Comparison of ENCODE assay signal across 1 cellular context in the genomic region with DNA sequence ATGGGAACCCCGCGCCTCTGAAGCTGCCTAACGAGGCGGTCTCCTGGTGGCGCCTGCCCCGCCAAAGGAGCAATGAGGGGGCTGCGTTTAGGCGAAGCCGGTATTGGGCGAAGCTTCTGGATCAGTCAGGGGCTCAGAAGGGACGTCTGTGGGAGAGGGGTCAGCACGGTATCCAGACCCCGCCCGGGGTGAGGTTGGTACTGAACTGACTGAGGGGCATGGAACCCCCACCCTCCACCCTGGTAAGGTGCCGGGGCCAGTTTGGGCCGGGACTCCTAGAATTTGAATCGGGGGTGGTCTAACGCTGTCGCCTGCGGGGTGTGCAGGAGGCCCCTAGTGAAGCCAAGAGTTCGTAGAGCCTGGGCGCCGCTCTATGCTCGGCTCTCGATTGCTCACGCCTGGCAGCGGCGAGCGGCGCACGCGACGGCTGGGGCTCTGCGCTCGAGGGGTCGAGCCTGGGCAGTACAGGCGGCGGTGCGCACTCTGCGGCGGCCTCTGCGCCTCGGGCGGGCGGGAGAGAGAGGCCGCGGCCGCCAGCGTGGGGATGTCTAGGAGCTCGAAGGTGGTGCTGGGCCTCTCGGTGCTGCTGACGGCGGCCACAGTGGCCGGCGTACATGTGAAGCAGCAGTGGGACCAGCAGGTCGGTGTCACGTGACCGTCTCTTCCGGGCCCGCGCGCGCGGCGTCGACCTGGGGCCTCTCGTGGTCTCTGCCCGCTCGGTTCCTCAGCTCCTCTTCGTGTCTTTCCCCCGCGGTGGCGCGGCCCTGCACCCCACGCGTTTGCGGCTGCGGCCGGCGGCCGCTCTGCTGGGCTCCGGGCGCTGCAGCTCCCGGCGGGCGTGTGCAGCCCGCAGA.
A peak's percentile ranks its signal among the peaks of the same experiment; 100 is the strongest.
TF ChIP-seq lines count a peak whose summit lies in the region.

A gene with protein sequence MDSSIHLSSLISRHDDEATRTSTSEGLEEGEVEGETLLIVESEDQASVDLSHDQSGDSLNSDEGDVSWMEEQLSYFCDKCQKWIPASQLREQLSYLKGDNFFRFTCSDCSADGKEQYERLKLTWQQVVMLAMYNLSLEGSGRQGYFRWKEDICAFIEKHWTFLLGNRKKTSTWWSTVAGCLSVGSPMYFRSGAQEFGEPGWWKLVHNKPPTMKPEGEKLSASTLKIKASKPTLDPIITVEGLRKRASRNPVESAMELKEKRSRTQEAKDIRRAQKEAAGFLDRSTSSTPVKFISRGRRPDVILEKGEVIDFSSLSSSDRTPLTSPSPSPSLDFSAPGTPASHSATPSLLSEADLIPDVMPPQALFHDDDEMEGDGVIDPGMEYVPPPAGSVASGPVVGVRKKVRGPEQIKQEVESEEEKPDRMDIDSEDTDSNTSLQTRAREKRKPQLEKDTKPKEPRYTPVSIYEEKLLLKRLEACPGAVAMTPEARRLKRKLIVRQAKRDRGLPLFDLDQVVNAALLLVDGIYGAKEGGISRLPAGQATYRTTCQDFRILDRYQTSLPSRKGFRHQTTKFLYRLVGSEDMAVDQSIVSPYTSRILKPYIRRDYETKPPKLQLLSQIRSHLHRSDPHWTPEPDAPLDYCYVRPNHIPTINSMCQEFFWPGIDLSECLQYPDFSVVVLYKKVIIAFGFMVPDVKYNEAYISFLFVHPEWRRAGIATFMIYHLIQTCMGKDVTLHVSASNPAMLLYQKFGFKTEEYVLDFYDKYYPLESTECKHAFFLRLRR (plus strand): TSS at position 452 of the 854 bp plus-strand sequence. CDS start 4,798 bp downstream, outside the sequence.
A gene with protein sequence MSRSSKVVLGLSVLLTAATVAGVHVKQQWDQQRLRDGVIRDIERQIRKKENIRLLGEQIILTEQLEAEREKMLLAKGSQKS (plus strand): TSS at position 452 of the 854 bp plus-strand sequence. CDS start 93 bp downstream, at position 545.

TF ChIP-seq in K562, 482 proteins besides CTCF, POLR2A, EP300 and RAD21 (continued from another document and continues in another):
- TF ChIP-seq, protein P1, sequence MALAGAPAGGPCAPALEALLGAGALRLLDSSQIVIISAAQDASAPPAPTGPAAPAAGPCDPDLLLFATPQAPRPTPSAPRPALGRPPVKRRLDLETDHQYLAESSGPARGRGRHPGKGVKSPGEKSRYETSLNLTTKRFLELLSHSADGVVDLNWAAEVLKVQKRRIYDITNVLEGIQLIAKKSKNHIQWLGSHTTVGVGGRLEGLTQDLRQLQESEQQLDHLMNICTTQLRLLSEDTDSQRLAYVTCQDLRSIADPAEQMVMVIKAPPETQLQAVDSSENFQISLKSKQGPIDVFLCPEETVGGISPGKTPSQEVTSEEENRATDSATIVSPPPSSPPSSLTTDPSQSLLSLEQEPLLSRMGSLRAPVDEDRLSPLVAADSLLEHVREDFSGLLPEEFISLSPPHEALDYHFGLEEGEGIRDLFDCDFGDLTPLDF (CRISPR knock-in tag; IDR thresholded peaks at IDR 0.05): no peak
- TF ChIP-seq, protein P2, sequence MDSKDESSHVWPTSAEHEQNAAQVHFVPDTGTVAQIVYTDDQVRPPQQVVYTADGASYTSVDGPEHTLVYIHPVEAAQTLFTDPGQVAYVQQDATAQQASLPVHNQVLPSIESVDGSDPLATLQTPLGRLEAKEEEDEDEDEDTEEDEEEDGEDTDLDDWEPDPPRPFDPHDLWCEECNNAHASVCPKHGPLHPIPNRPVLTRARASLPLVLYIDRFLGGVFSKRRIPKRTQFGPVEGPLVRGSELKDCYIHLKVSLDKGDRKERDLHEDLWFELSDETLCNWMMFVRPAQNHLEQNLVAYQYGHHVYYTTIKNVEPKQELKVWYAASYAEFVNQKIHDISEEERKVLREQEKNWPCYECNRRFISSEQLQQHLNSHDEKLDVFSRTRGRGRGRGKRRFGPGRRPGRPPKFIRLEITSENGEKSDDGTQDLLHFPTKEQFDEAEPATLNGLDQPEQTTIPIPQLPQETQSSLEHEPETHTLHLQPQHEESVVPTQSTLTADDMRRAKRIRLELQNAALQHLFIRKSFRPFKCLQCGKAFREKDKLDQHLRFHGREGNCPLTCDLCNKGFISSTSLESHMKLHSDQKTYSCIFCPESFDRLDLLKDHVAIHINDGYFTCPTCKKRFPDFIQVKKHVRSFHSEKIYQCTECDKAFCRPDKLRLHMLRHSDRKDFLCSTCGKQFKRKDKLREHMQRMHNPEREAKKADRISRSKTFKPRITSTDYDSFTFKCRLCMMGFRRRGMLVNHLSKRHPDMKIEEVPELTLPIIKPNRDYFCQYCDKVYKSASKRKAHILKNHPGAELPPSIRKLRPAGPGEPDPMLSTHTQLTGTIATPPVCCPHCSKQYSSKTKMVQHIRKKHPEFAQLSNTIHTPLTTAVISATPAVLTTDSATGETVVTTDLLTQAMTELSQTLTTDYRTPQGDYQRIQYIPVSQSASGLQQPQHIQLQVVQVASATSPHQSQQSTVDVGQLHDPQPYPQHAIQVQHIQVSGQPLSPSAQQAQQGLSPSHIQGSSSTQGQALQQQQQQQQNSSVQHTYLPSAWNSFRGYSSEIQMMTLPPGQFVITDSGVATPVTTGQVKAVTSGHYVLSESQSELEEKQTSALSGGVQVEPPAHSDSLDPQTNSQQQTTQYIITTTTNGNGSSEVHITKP (IDR thresholded peaks at IDR 0.05; ENCODE audit: partially characterized antibody): peak; percentile 36
- TF ChIP-seq ZNF408 (CRISPR knock-in tag; IDR thresholded peaks at IDR 0.05; ENCODE audit: low read depth) (no peak), TCF7 (IDR thresholded peaks at IDR 0.05; ENCODE audit: borderline replicate concordance) (0 out of 2 replicates have a peak, but pooled peaks have one; percentile 21), CHD4 (IDR thresholded peaks at IDR 0.05; ENCODE audit: insufficient read depth, insufficient replicate concordance, low read depth, low read length, poor library complexity, severe bottlenecking) (no peak), ZNF384 (IDR thresholded peaks at IDR 0.05; ENCODE audit: low read depth, low read length) (no peak), FOXK2 (conservative IDR thresholded peaks at IDR 0.05 in 1 of 2, IDR thresholded peaks at IDR 0.05 in 1 of 2; ENCODE audit: low read depth in 2 of 2) (0 out of 4 replicates have a peak, but pooled peaks of 1 of the 2 experiments have one; percentile 13), ESRRA (IDR thresholded peaks at IDR 0.05; ENCODE audit: borderline replicate concordance, low read depth) (0 out of 2 replicates have a peak, but pooled peaks have one; percentile 11), CEBPB (tag; IDR thresholded peaks at IDR 0.05) (no peak), MXI1 (IDR thresholded peaks at IDR 0.05; ENCODE audit: low read depth, low read length) (no peak), ZEB2 (IDR thresholded peaks at IDR 0.05) (no peak), SP1 (CRISPR knock-in tag; IDR thresholded peaks at IDR 0.05) (peak; percentile 43; the same call in 1 of the 2 replicates), ZNF57 (CRISPR knock-in tag; IDR thresholded peaks at IDR 0.05) (no peak)
- TF ChIP-seq, protein P3, sequence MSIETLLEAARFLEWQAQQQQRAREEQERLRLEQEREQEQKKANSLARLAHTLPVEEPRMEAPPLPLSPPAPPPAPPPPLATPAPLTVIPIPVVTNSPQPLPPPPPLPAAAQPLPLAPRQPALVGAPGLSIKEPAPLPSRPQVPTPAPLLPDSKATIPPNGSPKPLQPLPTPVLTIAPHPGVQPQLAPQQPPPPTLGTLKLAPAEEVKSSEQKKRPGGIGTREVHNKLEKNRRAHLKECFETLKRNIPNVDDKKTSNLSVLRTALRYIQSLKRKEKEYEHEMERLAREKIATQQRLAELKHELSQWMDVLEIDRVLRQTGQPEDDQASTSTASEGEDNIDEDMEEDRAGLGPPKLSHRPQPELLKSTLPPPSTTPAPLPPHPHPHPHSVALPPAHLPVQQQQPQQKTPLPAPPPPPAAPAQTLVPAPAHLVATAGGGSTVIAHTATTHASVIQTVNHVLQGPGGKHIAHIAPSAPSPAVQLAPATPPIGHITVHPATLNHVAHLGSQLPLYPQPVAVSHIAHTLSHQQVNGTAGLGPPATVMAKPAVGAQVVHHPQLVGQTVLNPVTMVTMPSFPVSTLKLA (conservative IDR thresholded peaks at IDR 0.05): peak; percentile 93 to 96
- TF ChIP-seq, protein P4, sequence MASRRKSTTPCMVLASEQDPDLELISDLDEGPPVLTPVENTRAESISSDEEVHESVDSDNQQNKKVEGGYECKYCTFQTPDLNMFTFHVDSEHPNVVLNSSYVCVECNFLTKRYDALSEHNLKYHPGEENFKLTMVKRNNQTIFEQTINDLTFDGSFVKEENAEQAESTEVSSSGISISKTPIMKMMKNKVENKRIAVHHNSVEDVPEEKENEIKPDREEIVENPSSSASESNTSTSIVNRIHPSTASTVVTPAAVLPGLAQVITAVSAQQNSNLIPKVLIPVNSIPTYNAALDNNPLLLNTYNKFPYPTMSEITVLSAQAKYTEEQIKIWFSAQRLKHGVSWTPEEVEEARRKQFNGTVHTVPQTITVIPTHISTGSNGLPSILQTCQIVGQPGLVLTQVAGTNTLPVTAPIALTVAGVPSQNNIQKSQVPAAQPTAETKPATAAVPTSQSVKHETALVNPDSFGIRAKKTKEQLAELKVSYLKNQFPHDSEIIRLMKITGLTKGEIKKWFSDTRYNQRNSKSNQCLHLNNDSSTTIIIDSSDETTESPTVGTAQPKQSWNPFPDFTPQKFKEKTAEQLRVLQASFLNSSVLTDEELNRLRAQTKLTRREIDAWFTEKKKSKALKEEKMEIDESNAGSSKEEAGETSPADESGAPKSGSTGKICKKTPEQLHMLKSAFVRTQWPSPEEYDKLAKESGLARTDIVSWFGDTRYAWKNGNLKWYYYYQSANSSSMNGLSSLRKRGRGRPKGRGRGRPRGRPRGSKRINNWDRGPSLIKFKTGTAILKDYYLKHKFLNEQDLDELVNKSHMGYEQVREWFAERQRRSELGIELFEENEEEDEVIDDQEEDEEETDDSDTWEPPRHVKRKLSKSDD (conservative IDR thresholded peaks at IDR 0.05; ENCODE audit: low read length): no peak
- TF ChIP-seq, protein P5, sequence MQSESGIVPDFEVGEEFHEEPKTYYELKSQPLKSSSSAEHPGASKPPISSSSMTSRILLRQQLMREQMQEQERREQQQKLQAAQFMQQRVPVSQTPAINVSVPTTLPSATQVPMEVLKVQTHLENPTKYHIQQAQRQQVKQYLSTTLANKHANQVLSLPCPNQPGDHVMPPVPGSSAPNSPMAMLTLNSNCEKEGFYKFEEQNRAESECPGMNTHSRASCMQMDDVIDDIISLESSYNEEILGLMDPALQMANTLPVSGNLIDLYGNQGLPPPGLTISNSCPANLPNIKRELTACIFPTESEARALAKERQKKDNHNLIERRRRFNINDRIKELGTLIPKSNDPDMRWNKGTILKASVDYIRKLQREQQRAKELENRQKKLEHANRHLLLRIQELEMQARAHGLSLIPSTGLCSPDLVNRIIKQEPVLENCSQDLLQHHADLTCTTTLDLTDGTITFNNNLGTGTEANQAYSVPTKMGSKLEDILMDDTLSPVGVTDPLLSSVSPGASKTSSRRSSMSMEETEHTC (IDR thresholded peaks at IDR 0.05): peak; percentile 49; the same call in 1 of the 2 replicates
- TF ChIP-seq, protein P6, sequence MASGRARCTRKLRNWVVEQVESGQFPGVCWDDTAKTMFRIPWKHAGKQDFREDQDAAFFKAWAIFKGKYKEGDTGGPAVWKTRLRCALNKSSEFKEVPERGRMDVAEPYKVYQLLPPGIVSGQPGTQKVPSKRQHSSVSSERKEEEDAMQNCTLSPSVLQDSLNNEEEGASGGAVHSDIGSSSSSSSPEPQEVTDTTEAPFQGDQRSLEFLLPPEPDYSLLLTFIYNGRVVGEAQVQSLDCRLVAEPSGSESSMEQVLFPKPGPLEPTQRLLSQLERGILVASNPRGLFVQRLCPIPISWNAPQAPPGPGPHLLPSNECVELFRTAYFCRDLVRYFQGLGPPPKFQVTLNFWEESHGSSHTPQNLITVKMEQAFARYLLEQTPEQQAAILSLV (tag; IDR thresholded peaks at IDR 0.05): no peak
- TF ChIP-seq, protein P7, sequence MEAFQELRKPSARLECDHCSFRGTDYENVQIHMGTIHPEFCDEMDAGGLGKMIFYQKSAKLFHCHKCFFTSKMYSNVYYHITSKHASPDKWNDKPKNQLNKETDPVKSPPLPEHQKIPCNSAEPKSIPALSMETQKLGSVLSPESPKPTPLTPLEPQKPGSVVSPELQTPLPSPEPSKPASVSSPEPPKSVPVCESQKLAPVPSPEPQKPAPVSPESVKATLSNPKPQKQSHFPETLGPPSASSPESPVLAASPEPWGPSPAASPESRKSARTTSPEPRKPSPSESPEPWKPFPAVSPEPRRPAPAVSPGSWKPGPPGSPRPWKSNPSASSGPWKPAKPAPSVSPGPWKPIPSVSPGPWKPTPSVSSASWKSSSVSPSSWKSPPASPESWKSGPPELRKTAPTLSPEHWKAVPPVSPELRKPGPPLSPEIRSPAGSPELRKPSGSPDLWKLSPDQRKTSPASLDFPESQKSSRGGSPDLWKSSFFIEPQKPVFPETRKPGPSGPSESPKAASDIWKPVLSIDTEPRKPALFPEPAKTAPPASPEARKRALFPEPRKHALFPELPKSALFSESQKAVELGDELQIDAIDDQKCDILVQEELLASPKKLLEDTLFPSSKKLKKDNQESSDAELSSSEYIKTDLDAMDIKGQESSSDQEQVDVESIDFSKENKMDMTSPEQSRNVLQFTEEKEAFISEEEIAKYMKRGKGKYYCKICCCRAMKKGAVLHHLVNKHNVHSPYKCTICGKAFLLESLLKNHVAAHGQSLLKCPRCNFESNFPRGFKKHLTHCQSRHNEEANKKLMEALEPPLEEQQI (IDR thresholded peaks at IDR 0.05): no peak
